In the genomic region with DNA sequence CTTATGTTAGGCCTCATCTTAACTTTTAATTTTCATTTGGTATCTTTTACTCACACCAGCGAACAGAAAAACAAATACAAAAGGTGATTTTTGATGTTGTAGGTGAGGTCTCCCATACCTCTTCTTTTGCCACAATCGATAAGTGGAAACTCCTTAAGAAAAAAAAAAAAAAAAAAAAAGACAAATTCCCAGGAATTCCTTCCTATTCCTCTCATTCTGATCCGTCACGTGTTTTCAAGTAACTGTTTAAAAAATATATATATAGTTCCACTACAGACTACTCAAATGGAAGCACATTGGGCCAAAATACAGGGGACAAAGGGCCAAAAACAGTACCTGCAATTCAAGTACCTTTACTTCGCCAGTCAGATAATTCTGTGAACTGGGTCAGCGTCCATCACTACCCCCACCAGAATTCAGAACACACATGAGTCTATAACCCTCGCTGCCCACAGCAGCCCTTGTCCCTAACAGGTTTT, we compare ENCODE assay signal across 1 cellular context.
TF ChIP-seq lines count a peak whose summit lies in the region.

No MANE protein-coding gene starts in this region.

TF ChIP-seq in GM23338, 12 proteins besides CTCF, POLR2A, EP300 and RAD21 (continued from another document):
- TF ChIP-seq, protein P1, sequence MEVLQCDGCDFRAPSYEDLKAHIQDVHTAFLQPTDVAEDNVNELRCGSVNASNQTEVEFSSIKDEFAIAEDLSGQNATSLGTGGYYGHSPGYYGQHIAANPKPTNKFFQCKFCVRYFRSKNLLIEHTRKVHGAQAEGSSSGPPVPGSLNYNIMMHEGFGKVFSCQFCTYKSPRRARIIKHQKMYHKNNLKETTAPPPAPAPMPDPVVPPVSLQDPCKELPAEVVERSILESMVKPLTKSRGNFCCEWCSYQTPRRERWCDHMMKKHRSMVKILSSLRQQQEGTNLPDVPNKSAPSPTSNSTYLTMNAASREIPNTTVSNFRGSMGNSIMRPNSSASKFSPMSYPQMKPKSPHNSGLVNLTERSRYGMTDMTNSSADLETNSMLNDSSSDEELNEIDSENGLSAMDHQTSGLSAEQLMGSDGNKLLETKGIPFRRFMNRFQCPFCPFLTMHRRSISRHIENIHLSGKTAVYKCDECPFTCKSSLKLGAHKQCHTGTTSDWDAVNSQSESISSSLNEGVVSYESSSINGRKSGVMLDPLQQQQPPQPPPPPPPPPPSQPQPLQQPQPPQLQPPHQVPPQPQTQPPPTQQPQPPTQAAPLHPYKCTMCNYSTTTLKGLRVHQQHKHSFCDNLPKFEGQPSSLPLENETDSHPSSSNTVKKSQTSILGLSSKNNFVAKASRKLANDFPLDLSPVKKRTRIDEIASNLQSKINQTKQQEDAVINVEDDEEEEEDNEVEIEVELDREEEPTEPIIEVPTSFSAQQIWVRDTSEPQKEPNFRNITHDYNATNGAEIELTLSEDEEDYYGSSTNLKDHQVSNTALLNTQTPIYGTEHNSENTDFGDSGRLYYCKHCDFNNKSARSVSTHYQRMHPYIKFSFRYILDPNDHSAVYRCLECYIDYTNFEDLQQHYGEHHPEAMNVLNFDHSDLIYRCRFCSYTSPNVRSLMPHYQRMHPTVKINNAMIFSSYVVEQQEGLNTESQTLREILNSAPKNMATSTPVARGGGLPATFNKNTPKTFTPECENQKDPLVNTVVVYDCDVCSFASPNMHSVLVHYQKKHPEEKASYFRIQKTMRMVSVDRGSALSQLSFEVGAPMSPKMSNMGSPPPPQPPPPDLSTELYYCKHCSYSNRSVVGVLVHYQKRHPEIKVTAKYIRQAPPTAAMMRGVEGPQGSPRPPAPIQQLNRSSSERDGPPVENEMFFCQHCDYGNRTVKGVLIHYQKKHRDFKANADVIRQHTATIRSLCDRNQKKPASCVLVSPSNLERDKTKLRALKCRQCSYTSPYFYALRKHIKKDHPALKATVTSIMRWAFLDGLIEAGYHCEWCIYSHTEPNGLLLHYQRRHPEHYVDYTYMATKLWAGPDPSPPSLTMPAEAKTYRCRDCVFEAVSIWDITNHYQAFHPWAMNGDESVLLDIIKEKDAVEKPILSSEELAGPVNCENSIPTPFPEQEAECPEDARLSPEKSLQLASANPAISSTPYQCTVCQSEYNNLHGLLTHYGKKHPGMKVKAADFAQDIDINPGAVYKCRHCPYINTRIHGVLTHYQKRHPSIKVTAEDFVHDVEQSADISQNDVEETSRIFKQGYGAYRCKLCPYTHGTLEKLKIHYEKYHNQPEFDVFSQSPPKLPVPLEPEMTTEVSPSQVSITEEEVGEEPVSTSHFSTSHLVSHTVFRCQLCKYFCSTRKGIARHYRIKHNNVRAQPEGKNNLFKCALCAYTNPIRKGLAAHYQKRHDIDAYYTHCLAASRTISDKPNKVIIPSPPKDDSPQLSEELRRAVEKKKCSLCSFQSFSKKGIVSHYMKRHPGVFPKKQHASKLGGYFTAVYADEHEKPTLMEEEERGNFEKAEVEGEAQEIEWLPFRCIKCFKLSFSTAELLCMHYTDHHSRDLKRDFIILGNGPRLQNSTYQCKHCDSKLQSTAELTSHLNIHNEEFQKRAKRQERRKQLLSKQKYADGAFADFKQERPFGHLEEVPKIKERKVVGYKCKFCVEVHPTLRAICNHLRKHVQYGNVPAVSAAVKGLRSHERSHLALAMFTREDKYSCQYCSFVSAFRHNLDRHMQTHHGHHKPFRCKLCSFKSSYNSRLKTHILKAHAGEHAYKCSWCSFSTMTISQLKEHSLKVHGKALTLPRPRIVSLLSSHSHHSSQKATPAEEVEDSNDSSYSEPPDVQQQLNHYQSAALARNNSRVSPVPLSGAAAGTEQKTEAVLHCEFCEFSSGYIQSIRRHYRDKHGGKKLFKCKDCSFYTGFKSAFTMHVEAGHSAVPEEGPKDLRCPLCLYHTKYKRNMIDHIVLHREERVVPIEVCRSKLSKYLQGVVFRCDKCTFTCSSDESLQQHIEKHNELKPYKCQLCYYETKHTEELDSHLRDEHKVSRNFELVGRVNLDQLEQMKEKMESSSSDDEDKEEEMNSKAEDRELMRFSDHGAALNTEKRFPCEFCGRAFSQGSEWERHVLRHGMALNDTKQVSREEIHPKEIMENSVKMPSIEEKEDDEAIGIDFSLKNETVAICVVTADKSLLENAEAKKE (CRISPR knock-in tag; IDR thresholded peaks at IDR 0.05), result no peak
- TF ChIP-seq EZH2phosphoT487 (IDR thresholded peaks at IDR 0.05; ENCODE audit: unreplicated experiment) (no peak), CREB1 (CRISPR knock-in tag; IDR thresholded peaks at IDR 0.05; ENCODE audit: low read depth) (no peak)
